In genomic region chr22:27962268-27963191, GRCh38 we compare ENCODE assay signal across 1 cellular context.
TF ChIP-seq lines count a peak whose summit lies in the region.

No MANE protein-coding gene starts in this region.

TF ChIP-seq in HEK293, 187 proteins besides CTCF, POLR2A, EP300 and RAD21 (continued from another document and continues in another):
- TF ChIP-seq REST (tag by site-specific recombination; IDR thresholded peaks at IDR 0.05) = no peak
- TF ChIP-seq BCL11B (tag by site-specific recombination; IDR thresholded peaks at IDR 0.05; ENCODE audit: low read depth) = peak; percentile 79; the same call in 1 of the 2 replicates
- no peak for TF ChIP-seq HOXA7 (CRISPR knock-in tag; IDR thresholded peaks at IDR 0.05; ENCODE audit: borderline replicate concordance)
- no peak for TF ChIP-seq ZFP3 (tag by site-specific recombination; IDR thresholded peaks at IDR 0.05; ENCODE audit: low read depth)
- TF ChIP-seq ZSCAN16 (tag by site-specific recombination; IDR thresholded peaks at IDR 0.05) = no peak
- TF ChIP-seq ZNF514 (tag by site-specific recombination; IDR thresholded peaks at IDR 0.05) = no peak
- peak; percentile 35 for TF ChIP-seq ZBTB17 (tag by site-specific recombination; IDR thresholded peaks at IDR 0.05)
- no peak for TF ChIP-seq REPIN1 (tag by site-specific recombination; IDR thresholded peaks at IDR 0.05; ENCODE audit: low read depth)
- TF ChIP-seq MZF1 (tag by site-specific recombination; IDR thresholded peaks at IDR 0.05; ENCODE audit: borderline replicate concordance) = no peak
- no peak for TF ChIP-seq ZNF654 (tag by site-specific recombination; IDR thresholded peaks at IDR 0.05; ENCODE audit: low read depth)
- peak; percentile 55 for TF ChIP-seq PRDM10 (tag by site-specific recombination; IDR thresholded peaks at IDR 0.05)
- TF ChIP-seq ZNF146 (tag by site-specific recombination; IDR thresholded peaks at IDR 0.05) = no peak
- no peak for TF ChIP-seq ATF2 (tag by site-specific recombination; IDR thresholded peaks at IDR 0.05; ENCODE audit: low read depth)
- no peak for TF ChIP-seq ZNF433 (tag by site-specific recombination; IDR thresholded peaks at IDR 0.05; ENCODE audit: low read depth)
- TF ChIP-seq IKZF3 (tag by site-specific recombination; IDR thresholded peaks at IDR 0.05) = peak; percentile 41; the same call in 1 of the 2 replicates
- 0 out of 2 replicates have a peak, but pooled peaks have one; percentile 68 for TF ChIP-seq ZNF580 (tag by site-specific recombination; IDR thresholded peaks at IDR 0.05)
- 0 out of 2 replicates have a peak, but pooled peaks have one; percentile 3 for TF ChIP-seq ZBTB44 (tag by site-specific recombination; IDR thresholded peaks at IDR 0.05)
- no peak for TF ChIP-seq ZNF76 (tag by site-specific recombination; IDR thresholded peaks at IDR 0.05; ENCODE audit: borderline replicate concordance, low read depth)
- TF ChIP-seq BCL11A (tag by site-specific recombination; IDR thresholded peaks at IDR 0.05; ENCODE audit: low read depth) = 0 out of 2 replicates have a peak, but pooled peaks have one; percentile 14
- 0 out of 2 replicates have a peak, but pooled peaks have one; percentile 43 for TF ChIP-seq ZNF362 (tag by site-specific recombination; IDR thresholded peaks at IDR 0.05)
- TF ChIP-seq ZBTB6 (tag by site-specific recombination; IDR thresholded peaks at IDR 0.05) = no peak
- TF ChIP-seq ZBTB48 (tag by site-specific recombination; IDR thresholded peaks at IDR 0.05) = peak; percentile 28; the same call in 1 of the 2 replicates
- no peak for TF ChIP-seq ZNF558 (tag by site-specific recombination; IDR thresholded peaks at IDR 0.05)
- no peak for TF ChIP-seq KLF17 (tag by site-specific recombination; IDR thresholded peaks at IDR 0.05)
- TF ChIP-seq GLIS2 (tag by site-specific recombination; IDR thresholded peaks at IDR 0.05) = peak; percentile 22; the same call in 1 of the 2 replicates
- no peak for TF ChIP-seq YY2 (tag by site-specific recombination; IDR thresholded peaks at IDR 0.05)
- peak; percentile 67 for TF ChIP-seq HIC1 (tag by site-specific recombination; IDR thresholded peaks at IDR 0.05)
- no peak for TF ChIP-seq ZNF174 (tag by site-specific recombination; IDR thresholded peaks at IDR 0.05)
- no peak for TF ChIP-seq ZNF23 (tag by site-specific recombination; IDR thresholded peaks at IDR 0.05; ENCODE audit: borderline replicate concordance)
- TF ChIP-seq ZNF16 (tag by site-specific recombination; IDR thresholded peaks at IDR 0.05; ENCODE audit: low read depth) = no peak
- 0 out of 2 replicates have a peak, but pooled peaks have one; percentile 34 for TF ChIP-seq ZNF18 (tag by site-specific recombination; IDR thresholded peaks at IDR 0.05)
- TF ChIP-seq ZNF664 (tag by site-specific recombination; IDR thresholded peaks at IDR 0.05) = no peak
- no peak for TF ChIP-seq KLF8 (tag by site-specific recombination; IDR thresholded peaks at IDR 0.05)
- no peak for TF ChIP-seq ZNF426 (tag by site-specific recombination; IDR thresholded peaks at IDR 0.05)
- TF ChIP-seq ZFP69B (tag by site-specific recombination; IDR thresholded peaks at IDR 0.05) = peak; percentile 91
- no peak for TF ChIP-seq ZNF610 (tag by site-specific recombination; IDR thresholded peaks at IDR 0.05; ENCODE audit: borderline replicate concordance)
- TF ChIP-seq ZNF843 (tag by site-specific recombination; IDR thresholded peaks at IDR 0.05) = 0 out of 2 replicates have a peak, but pooled peaks have one; percentile 39
- no peak for TF ChIP-seq PRDM1 (tag by site-specific recombination; IDR thresholded peaks at IDR 0.05)
- TF ChIP-seq ZNF48 (tag by site-specific recombination; IDR thresholded peaks at IDR 0.05) = no peak
- TF ChIP-seq ZSCAN18 (tag by site-specific recombination; IDR thresholded peaks at IDR 0.05) = no peak
- 0 out of 2 replicates have a peak, but pooled peaks have one; percentile 20 for TF ChIP-seq OVOL3 (tag by site-specific recombination; IDR thresholded peaks at IDR 0.05)
- peak; percentile 80 for TF ChIP-seq ZIC2 (tag by site-specific recombination; IDR thresholded peaks at IDR 0.05)
